ENCODE assay signal across 21 cellular contexts in the genomic region with DNA sequence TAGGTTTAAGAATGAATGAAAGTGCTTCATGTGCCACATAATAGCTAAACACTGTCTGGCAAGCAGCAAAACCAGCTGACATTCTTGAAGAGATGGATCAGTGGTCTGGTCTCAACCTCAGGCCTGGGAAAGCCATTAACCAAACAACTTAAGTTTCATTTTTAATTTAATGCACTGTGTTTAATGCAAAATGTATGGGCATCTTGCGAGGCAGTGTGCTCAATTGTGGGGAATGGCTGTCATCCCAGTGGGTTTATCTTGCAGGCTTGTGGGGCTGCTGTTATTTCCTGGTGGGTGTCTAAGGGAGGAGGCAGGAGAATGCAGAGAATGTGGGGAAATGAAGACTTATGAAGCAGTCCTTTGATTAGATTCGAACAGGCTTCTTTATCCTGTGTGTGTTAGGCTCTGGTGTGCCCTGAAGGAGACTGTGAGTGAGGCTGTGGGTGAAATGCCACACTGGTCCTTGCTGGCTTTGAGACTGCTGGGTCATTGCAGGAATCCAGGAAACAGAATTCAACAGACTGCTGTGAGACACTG.
DNase-seq lines count a peak whose midpoint lies in the region; ATAC-seq and TF ChIP-seq lines count a peak whose summit lies in the region.
"Had no signal": no experiment of that assay in that cellular context is flagged by ENCODE, and none has a peak within 500 bp of the region (broad histone marks: within the 10 kb centered on the region; RNA-seq: fewer than 3 reads in every experiment).

No MANE protein-coding gene starts in this region.

- H3K9me3 Mint-ChIP-seq in stimulated activated naive CD8-positive, alpha-beta T cell treated with anti-CD3 and anti-CD28 coated beads, Interleukin-15, amount 100 ng/mL, for 72 hours: no peaks in the 10 kb centered on the region
- no peaks in the 10 kb centered on the region for H3K9me3 Mint-ChIP-seq in natural killer cell treated with Interleukin-12 subunit alpha and Interleukin-12 subunit beta and Interleukin-15 and Interleukin-18, amount 100 ng/mL, for 72 hours
- H3K9me3 Mint-ChIP-seq: HFFc6 had no signal

- no peak overlapping the region for H3K23ac ChIP-seq in mesendoderm (ENCODE audit: low read length)

- no peak for TF ChIP-seq CTCF in AG04449 (IDR thresholded peaks at IDR 0.05; ENCODE audit: insufficient read depth, low read length, missing control alignments)
- TF ChIP-seq CTCF in brain microvascular endothelial cell (IDR thresholded peaks at IDR 0.05; ENCODE audit: low read depth, low read length, missing control alignments): no peak

- no peaks in the 10 kb centered on the region for H3K4me1 Mint-ChIP-seq in stimulated activated naive CD8-positive, alpha-beta T cell treated with anti-CD3 and anti-CD28 coated beads, Interleukin-15, amount 100 ng/mL, for 72 hours
- H3K4me1 Mint-ChIP-seq in natural killer cell treated with Interleukin-12 subunit alpha and Interleukin-12 subunit beta and Interleukin-15 and Interleukin-18, amount 100 ng/mL, for 72 hours (ENCODE audit: low read depth in 2 of 2): no peaks in the 10 kb centered on the region

- H2BK15ac ChIP-seq in mesendoderm (replicated peaks; ENCODE audit: low read depth): no peak overlapping the region

- H3K79me2 ChIP-seq in mesendoderm (ENCODE audit: control insufficient read depth, insufficient read depth, low read length): no peaks in the 10 kb centered on the region

- no peak for ATAC-seq in stimulated activated naive CD8-positive, alpha-beta T cell treated with anti-CD3 and anti-CD28 coated beads, Interleukin-15, amount 100 ng/mL, for 72 hours
- no peak for ATAC-seq in natural killer cell treated with Interleukin-12 subunit alpha and Interleukin-12 subunit beta and Interleukin-15 and Interleukin-18, amount 100 ng/mL, for 72 hours
- ATAC-seq: HepG2 had no signal

- no peak overlapping the region for H3K27ac ChIP-seq in brain microvascular endothelial cell
- no peak overlapping the region for H3K27ac ChIP-seq in mesendoderm (ENCODE audit: low read depth, low read length)
- H3K27ac ChIP-seq: 22Rv1, BLaER1, RWPE1, SJSA1 had no signal

- DNase-seq in AG04449 (ENCODE audit: low read depth, low spot score) (peak; percentile 3), SK-MEL-5 (ENCODE audit: low read depth, low spot score) (peak; percentile 42), brain microvascular endothelial cell (peak; percentile 6), mesendoderm (peak; percentile 33), NCI-H1436 treated with DMSO at 0.1 percent for 48 hours (lab: John Stamatoyannopoulos, UW) (no peak)
- no peak for DNase-seq in activated naive CD4-positive, alpha-beta T cell treated with Interleukin-2 at 50 U/mL for 16 hours
- no peak for DNase-seq in stimulated activated naive CD8-positive, alpha-beta T cell treated with anti-CD3 and anti-CD28 coated beads, Interleukin-15, amount 100 ng/mL, for 72 hours
- DNase-seq in natural killer cell treated with Interleukin-12 subunit alpha and Interleukin-12 subunit beta and Interleukin-15 and Interleukin-18, amount 100 ng/mL, for 72 hours (ENCODE audit: low spot score): no peak
- DNase-seq: DMS 273 treated with DMSO at 0.1 percent for 48 hours; GF-D8; HFFc6; NCI-H1048; NCI-H187; NCI-H345; NCI-H69; NK-92 treated with Interleukin-12 subunit alpha and Interleukin-12 subunit beta, amount 100 ng/mL, for 24 hours had no signal

- peak overlapping the region; percentile 86 for H3K18ac ChIP-seq in mesendoderm (ENCODE audit: low read length)

- no peak overlapping the region for H2BK5ac ChIP-seq in mesendoderm (ENCODE audit: low read length)

- CTCF ChIA-PET in AG04449 (lab: Yijun Ruan, JAX): no interaction called here

- H4K5ac ChIP-seq in mesendoderm (ENCODE audit: low read length): no peak overlapping the region

- H4K8ac ChIP-seq in mesendoderm (ENCODE audit: low read depth, low read length): no peak overlapping the region

- H3K9ac ChIP-seq in mesendoderm (ENCODE audit: low read length): no peak overlapping the region
- H3K9ac ChIP-seq: BLaER1 had no signal

- H3K36me3 ChIP-seq in brain microvascular endothelial cell (replicated peaks): no peaks in the 10 kb centered on the region
- no peaks in the 10 kb centered on the region for H3K36me3 ChIP-seq in mesendoderm (ENCODE audit: control insufficient read depth, insufficient read depth, low read length)
- H3K36me3 ChIP-seq: BLaER1, SJSA1 had no signal

- H2AK5ac ChIP-seq in mesendoderm (ENCODE audit: low read length): no peak overlapping the region

- no peak overlapping the region for H3K4me3 Mint-ChIP-seq in stimulated activated naive CD8-positive, alpha-beta T cell treated with anti-CD3 and anti-CD28 coated beads, Interleukin-15, amount 100 ng/mL, for 72 hours
- H3K4me3 Mint-ChIP-seq in natural killer cell treated with Interleukin-12 subunit alpha and Interleukin-12 subunit beta and Interleukin-15 and Interleukin-18, amount 100 ng/mL, for 72 hours: no peak overlapping the region
- H3K4me3 Mint-ChIP-seq: HFFc6 had no signal

- no peaks in the 10 kb centered on the region for H3K36me3 Mint-ChIP-seq in natural killer cell treated with Interleukin-12 subunit alpha and Interleukin-12 subunit beta and Interleukin-15 and Interleukin-18, amount 100 ng/mL, for 72 hours

- H2BK120ac ChIP-seq in mesendoderm (ENCODE audit: low read depth, low read length): no peak overlapping the region

- H3K27me3 Mint-ChIP-seq in stimulated activated naive CD8-positive, alpha-beta T cell treated with anti-CD3 and anti-CD28 coated beads, Interleukin-15, amount 100 ng/mL, for 72 hours: peaks cover 15% of the 10 kb centered on the region
- H3K27me3 Mint-ChIP-seq in natural killer cell treated with Interleukin-12 subunit alpha and Interleukin-12 subunit beta and Interleukin-15 and Interleukin-18, amount 100 ng/mL, for 72 hours: no peaks in the 10 kb centered on the region

- H3K4ac ChIP-seq in mesendoderm (ENCODE audit: low read depth, low read length): peak overlapping the region; percentile 36

- H3K27ac Mint-ChIP-seq in stimulated activated naive CD8-positive, alpha-beta T cell treated with anti-CD3 and anti-CD28 coated beads, Interleukin-15, amount 100 ng/mL, for 72 hours: no peak overlapping the region
- no peak overlapping the region for H3K27ac Mint-ChIP-seq in natural killer cell treated with Interleukin-12 subunit alpha and Interleukin-12 subunit beta and Interleukin-15 and Interleukin-18, amount 100 ng/mL, for 72 hours
- H3K27ac Mint-ChIP-seq: HFFc6 had no signal

- H3K4me2 ChIP-seq in mesendoderm (ENCODE audit: low read length): no peak overlapping the region
- H3K4me2 ChIP-seq: BLaER1 had no signal

- H3K79me1 ChIP-seq in mesendoderm (ENCODE audit: low read length): no peaks in the 10 kb centered on the region

- H3K4me1 ChIP-seq in mesendoderm (ENCODE audit: control insufficient read depth, low read depth, low read length): no peaks in the 10 kb centered on the region
- H3K4me1 ChIP-seq: SJSA1 had no signal

- H3K4me3 ChIP-seq in AG04449 (ENCODE audit: low read depth, low read length): no peak overlapping the region
- no peak overlapping the region for H3K4me3 ChIP-seq in brain microvascular endothelial cell (ENCODE audit: low read depth, low read length)
- no peak overlapping the region for H3K4me3 ChIP-seq in mesendoderm (ENCODE audit: low read length)
- H3K4me3 ChIP-seq: BLaER1, SJSA1 had no signal

- WGBS in mesendoderm (ENCODE audit: extremely low coverage, insufficient coverage, low lambda C conversion rate): no CpG with 5 or more reads among the region's 2 CpGs

- POLR2A ChIA-PET in AG04449 (lab: Yijun Ruan, JAX): no interaction called here

- no peak overlapping the region for H3K56ac ChIP-seq in mesendoderm (ENCODE audit: low read length)

- in situ Hi-C loops in SK-MEL-5 (cut with HindIII; ENCODE audit: low pct_unique_long_range_greater_than_20kb, low sequenced_read_pairs): no loop called here
- in situ Hi-C loops in brain microvascular endothelial cell (cut with HindIII; ENCODE audit: low pct_ligation_motif_present, low sequenced_read_pairs): no loop called here

- H3K27me3 ChIP-seq in brain microvascular endothelial cell (replicated peaks) (no peaks in the 10 kb centered on the region), mesendoderm (ENCODE audit: insufficient read depth, low read length, poor library complexity) (no peaks in the 10 kb centered on the region)
- H3K27me3 ChIP-seq: BLaER1, SJSA1 had no signal

Comparison
In these comparisons a context has a peak if more than half of its experiments do, and no peak if none do; other contexts are left out.
1. DNase-seq: peak in AG04449 (single experiment), SK-MEL-5 (single experiment), brain microvascular endothelial cell (single experiment) and mesendoderm (single experiment); none in activated naive CD4-positive, alpha-beta T cell treated with Interleukin-2 at 50 U/mL for 16 hours (single experiment), stimulated activated naive CD8-positive, alpha-beta T cell treated with anti-CD3 and anti-CD28 coated beads, Interleukin-15, amount 100 ng/mL, for 72 hours (0 of 2), NCI-H1436 treated with DMSO at 0.1 percent for 48 hours (single experiment) and natural killer cell treated with Interleukin-12 subunit alpha and Interleukin-12 subunit beta and Interleukin-15 and Interleukin-18, amount 100 ng/mL, for 72 hours (single experiment).